ENCODE assay signal across 9 cellular contexts in the genomic region with DNA sequence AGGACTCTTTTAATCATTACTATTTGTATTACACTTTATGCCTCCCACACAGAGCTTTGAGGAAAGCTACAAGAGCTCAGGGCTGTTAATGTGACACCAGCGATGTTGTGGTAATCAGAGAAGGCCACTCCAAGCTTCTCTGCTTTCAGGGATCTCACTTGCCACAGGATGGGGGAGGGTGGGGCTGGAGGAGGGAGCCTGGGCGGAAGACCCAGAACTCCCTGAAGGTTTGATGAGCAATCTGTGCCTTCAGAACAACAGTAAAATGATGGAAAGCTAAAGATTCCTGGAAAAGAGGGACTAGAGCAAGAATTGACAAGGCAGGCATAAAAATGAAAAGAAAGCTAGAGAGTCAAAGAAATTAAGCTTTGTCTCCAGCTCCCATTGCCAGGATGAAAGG.
DNase-seq lines count a peak whose midpoint lies in the region; ATAC-seq and TF ChIP-seq lines count a peak whose summit lies in the region.
"Had no signal": no experiment of that assay in that cellular context is flagged by ENCODE, and none has a peak within 500 bp of the region (broad histone marks: within the 10 kb centered on the region; RNA-seq: fewer than 3 reads in every experiment).

No MANE protein-coding gene starts in this region.

- POLR2A ChIA-PET in RWPE1 (lab: Yijun Ruan, JAX; ENCODE audit: low non-redundant PET): no interaction called here

- peaks cover 15% of the 10 kb centered on the region for H3K27me3 Mint-ChIP-seq in CD4-positive, CD25-positive, alpha-beta regulatory T cell

- H3K9me3 Mint-ChIP-seq in CD4-positive, CD25-positive, alpha-beta regulatory T cell: peaks cover 0 to under 1% (median 0%) of the 10 kb centered on the region in 7 donors
- H3K9me3 Mint-ChIP-seq: CD8-positive, alpha-beta T cell had no signal

- H3K4me1 ChIP-seq in CD4-positive, CD25-positive, alpha-beta regulatory T cell (ENCODE audit: control insufficient read depth, insufficient read depth, low read length, poor library complexity, severe bottlenecking): no peaks in the 10 kb centered on the region

- CTCF ChIA-PET in RWPE1 (lab: Yijun Ruan, JAX): no interaction called here

- H3K27ac ChIP-seq in CD4-positive, CD25-positive, alpha-beta regulatory T cell (ENCODE audit: insufficient read depth, low read length, poor library complexity, severe bottlenecking): no peak overlapping the region
- no peak overlapping the region for H3K27ac ChIP-seq in RWPE1

- peaks cover 5 to 18% (median 8%) of the 10 kb centered on the region in 4 donors for H3K4me1 Mint-ChIP-seq in CD4-positive, CD25-positive, alpha-beta regulatory T cell

- no peak for ATAC-seq in CD4-positive, CD25-positive, alpha-beta regulatory T cell (ENCODE audit: low read depth in 2 of 2)
- no peak for ATAC-seq in HG03095 (IDR thresholded peaks at IDR 0.05; ENCODE audit: unreplicated experiment)
- ATAC-seq: CD8-positive, alpha-beta T cell had no signal

- H3K9me3 ChIP-seq in CD4-positive, CD25-positive, alpha-beta regulatory T cell (ENCODE audit: control insufficient read depth in 2 of 2, low read length in 2 of 2): no peaks in the 10 kb centered on the region

- no peaks in the 10 kb centered on the region for H3K27me3 ChIP-seq in CD4-positive, CD25-positive, alpha-beta regulatory T cell (ENCODE audit: control insufficient read depth, insufficient read depth, low read length)

- no peak overlapping the region for H3K4me3 Mint-ChIP-seq in CD4-positive, CD25-positive, alpha-beta regulatory T cell
- H3K4me3 Mint-ChIP-seq: CD8-positive, alpha-beta T cell had no signal

- TF ChIP-seq CTCF in RWPE1 (conservative IDR thresholded peaks at IDR 0.05; ENCODE audit: low read depth): no peak

- peak overlapping the region in 2 of 3 donors; percentile 3 to 20 for H3K27ac Mint-ChIP-seq in CD4-positive, CD25-positive, alpha-beta regulatory T cell
- H3K27ac Mint-ChIP-seq: CD8-positive, alpha-beta T cell had no signal

- no peak for DNase-seq in CD4-positive, CD25-positive, alpha-beta regulatory T cell
- DNase-seq in NCI-H1092 (lab: John Stamatoyannopoulos, UW): peak; percentile 44
- peak; percentile 61 for DNase-seq in ecto neural progenitor cell (ENCODE audit: low spot score)
- peak; percentile 79 for DNase-seq in myocyte (ENCODE audit: low read depth)
- DNase-seq in GDM1 (lab: John Stamatoyannopoulos, UW): no peak
- no peak for DNase-seq in activated CD4-positive, CD25-positive, alpha-beta regulatory T cell (lab: John Stamatoyannopoulos, UW)
- no peak for DNase-seq in RWPE1 (ENCODE audit: low spot score)
- DNase-seq: CD8-positive, alpha-beta T cell had no signal

- peaks cover 2% of the 10 kb centered on the region for H3K36me3 Mint-ChIP-seq in CD4-positive, CD25-positive, alpha-beta regulatory T cell
- H3K36me3 Mint-ChIP-seq: CD8-positive, alpha-beta T cell had no signal

- H3K36me3 ChIP-seq in CD4-positive, CD25-positive, alpha-beta regulatory T cell (ENCODE audit: control insufficient read depth, insufficient read depth, low read length): no peaks in the 10 kb centered on the region

- H3K4me3 ChIP-seq in CD4-positive, CD25-positive, alpha-beta regulatory T cell (ENCODE audit: low read depth, low read length): no peak overlapping the region

Comparison
In these comparisons a context has a peak if more than half of its experiments do, and no peak if none do; other contexts are left out.
1. DNase-seq: peak in NCI-H1092 (single experiment), ecto neural progenitor cell (single experiment) and myocyte (single experiment); none in CD4-positive, CD25-positive, alpha-beta regulatory T cell (0 of 3), GDM1 (single experiment), activated CD4-positive, CD25-positive, alpha-beta regulatory T cell (0 of 4) and RWPE1 (single experiment).